ENCODE assay signal across 1 cellular context in the genomic region with DNA sequence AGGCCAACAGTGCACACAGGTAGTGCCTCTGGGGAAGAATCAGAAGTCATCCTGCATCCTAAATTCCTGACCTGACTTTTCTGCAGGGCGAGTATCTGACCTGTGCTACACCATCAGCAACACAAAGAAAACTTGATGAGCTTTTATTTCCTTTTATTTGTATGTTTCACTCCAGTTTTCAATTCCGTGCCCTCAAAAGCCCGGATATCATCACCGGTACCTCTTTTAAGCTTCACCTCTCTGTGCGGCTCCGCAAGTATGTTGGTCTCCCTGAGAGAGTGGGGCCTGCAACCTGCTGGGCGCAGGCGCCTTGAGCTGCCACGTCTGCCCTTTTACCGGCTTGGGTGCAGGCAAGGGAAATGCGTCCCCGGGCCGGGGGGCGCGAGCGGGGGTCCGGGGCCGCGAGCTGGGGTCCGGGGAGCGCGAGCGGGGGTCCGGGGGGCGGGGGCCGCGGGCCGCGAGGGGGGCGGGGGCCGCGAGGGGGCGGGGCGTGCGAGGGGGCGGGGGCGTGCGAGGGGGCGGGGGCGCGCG.
TF ChIP-seq lines count a peak whose summit lies in the region.

No MANE protein-coding gene starts in this region.

TF ChIP-seq in GM12878, 131 proteins besides CTCF, POLR2A, EP300 and RAD21:
- TF ChIP-seq, protein P1, sequence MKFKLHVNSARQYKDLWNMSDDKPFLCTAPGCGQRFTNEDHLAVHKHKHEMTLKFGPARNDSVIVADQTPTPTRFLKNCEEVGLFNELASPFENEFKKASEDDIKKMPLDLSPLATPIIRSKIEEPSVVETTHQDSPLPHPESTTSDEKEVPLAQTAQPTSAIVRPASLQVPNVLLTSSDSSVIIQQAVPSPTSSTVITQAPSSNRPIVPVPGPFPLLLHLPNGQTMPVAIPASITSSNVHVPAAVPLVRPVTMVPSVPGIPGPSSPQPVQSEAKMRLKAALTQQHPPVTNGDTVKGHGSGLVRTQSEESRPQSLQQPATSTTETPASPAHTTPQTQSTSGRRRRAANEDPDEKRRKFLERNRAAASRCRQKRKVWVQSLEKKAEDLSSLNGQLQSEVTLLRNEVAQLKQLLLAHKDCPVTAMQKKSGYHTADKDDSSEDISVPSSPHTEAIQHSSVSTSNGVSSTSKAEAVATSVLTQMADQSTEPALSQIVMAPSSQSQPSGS (IDR thresholded peaks at IDR 0.05; ENCODE audit: low read length): no peak
- no peak for TF ChIP-seq FOXM1 (IDR thresholded peaks at IDR 0.05; ENCODE audit: low read depth, low read length)
- no peak for TF ChIP-seq FOXK2 (IDR thresholded peaks at IDR 0.05)
- no peak for TF ChIP-seq MTA2 (IDR thresholded peaks at IDR 0.05; ENCODE audit: low read depth)
- TF ChIP-seq TAF1 (IDR thresholded peaks at IDR 0.05; ENCODE audit: borderline replicate concordance, low read depth, low read length): no peak
- TF ChIP-seq ETV6 (conservative IDR thresholded peaks at IDR 0.05 in 1 of 2, IDR thresholded peaks at IDR 0.05 in 1 of 2; ENCODE audit: borderline replicate concordance in 1 of 2, low read depth in 1 of 2): no peak
- TF ChIP-seq, protein P2, sequence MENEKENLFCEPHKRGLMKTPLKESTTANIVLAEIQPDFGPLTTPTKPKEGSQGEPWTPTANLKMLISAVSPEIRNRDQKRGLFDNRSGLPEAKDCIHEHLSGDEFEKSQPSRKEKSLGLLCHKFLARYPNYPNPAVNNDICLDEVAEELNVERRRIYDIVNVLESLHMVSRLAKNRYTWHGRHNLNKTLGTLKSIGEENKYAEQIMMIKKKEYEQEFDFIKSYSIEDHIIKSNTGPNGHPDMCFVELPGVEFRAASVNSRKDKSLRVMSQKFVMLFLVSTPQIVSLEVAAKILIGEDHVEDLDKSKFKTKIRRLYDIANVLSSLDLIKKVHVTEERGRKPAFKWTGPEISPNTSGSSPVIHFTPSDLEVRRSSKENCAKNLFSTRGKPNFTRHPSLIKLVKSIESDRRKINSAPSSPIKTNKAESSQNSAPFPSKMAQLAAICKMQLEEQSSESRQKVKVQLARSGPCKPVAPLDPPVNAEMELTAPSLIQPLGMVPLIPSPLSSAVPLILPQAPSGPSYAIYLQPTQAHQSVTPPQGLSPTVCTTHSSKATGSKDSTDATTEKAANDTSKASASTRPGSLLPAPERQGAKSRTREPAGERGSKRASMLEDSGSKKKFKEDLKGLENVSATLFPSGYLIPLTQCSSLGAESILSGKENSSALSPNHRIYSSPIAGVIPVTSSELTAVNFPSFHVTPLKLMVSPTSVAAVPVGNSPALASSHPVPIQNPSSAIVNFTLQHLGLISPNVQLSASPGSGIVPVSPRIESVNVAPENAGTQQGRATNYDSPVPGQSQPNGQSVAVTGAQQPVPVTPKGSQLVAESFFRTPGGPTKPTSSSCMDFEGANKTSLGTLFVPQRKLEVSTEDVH (IDR thresholded peaks at IDR 0.05; ENCODE audit: low read depth, partially characterized antibody): no peak
- TF ChIP-seq BHLHE40 (IDR thresholded peaks at IDR 0.05; ENCODE audit: borderline replicate concordance in 1 of 2, low read depth in 2 of 2, low read length in 1 of 2): no peak
- TF ChIP-seq, protein P3, sequence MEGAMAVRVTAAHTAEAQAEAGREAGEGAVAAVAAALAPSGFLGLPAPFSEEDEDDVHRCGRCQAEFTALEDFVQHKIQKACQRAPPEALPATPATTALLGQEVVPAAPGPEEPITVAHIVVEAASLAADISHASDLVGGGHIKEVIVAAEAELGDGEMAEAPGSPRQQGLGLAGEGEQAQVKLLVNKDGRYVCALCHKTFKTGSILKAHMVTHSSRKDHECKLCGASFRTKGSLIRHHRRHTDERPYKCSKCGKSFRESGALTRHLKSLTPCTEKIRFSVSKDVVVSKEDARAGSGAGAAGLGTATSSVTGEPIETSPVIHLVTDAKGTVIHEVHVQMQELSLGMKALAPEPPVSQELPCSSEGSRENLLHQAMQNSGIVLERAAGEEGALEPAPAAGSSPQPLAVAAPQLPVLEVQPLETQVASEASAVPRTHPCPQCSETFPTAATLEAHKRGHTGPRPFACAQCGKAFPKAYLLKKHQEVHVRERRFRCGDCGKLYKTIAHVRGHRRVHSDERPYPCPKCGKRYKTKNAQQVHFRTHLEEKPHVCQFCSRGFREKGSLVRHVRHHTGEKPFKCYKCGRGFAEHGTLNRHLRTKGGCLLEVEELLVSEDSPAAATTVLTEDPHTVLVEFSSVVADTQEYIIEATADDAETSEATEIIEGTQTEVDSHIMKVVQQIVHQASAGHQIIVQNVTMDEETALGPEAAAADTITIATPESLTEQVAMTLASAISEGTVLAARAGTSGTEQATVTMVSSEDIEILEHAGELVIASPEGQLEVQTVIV (IDR thresholded peaks at IDR 0.05; ENCODE audit: borderline replicate concordance, partially characterized antibody): no peak
- no peak for TF ChIP-seq IKZF1 (conservative IDR thresholded peaks at IDR 0.05)
- no peak for TF ChIP-seq IRF4 (IDR thresholded peaks at IDR 0.05; ENCODE audit: low read depth, low read length)
